1 cellular context compared by ENCODE assay signal in the genomic region with DNA sequence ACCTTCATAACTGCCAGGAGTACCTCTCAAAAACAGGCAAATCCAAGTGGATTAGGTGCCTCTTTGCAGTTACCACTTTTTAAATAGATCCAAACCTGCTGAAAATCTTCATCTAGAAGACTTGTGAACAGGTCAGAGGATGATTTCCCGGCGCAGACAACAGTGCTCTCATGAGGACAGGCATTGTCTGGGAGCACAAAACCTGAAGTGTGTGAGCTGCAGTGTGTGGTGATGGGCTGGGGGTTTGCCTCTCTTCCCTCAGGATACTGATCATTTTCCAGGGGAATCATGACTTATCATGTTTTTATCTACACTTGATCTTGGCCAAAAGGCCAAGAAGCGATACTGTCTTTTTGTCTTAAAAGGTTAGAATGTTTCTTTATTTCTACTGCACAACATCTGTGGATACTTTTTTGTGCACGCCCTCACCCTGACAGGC.
TF ChIP-seq lines count a peak whose summit lies in the region.

No MANE protein-coding gene starts in this region.

TF ChIP-seq in HCT116, 20 proteins besides CTCF, POLR2A, EP300 and RAD21:
- TF ChIP-seq CBX3 (IDR thresholded peaks at IDR 0.05; ENCODE audit: low read depth) = 0 out of 2 replicates have a peak, but pooled peaks have one; percentile 31
